ENCODE assay signal across 25 cellular contexts in the genomic region with DNA sequence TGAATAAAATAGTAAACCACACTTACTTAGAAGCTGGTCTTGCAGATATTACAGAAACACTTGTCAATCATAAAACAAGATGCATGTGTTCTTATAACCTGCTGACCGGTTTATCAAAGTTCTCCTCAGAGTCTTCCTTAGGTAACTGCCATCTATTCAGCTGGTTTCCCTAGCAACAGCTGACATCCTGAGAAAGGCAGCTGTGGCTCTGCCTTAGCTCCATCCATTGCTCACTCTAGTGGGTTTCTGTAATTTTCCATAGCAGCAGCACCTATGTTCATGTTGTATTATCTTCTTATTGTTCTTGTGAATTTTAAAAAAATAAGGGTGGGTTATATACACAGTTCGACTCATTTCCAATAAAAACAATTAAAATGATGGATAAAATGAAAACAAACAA.
"Had no signal": no experiment of that assay in that cellular context is flagged by ENCODE, and none has a peak within 500 bp of the region (broad histone marks: within the 10 kb centered on the region; RNA-seq: fewer than 3 reads in every experiment).

No MANE protein-coding gene starts in this region.

- H3K79me2 ChIP-seq: hepatocyte, parathyroid adenoma had no signal

- H3K4me1 ChIP-seq: esophagus muscularis mucosa, lower lobe of right lung, parathyroid adenoma, stomach, suprapubic skin, transverse colon had no signal

- H3K36me3 ChIP-seq: esophagus muscularis mucosa, lower lobe of right lung, stomach, suprapubic skin, transverse colon had no signal

- ATAC-seq: left lobe of liver; lower lobe of right lung; mucosa of descending colon; right cardiac atrium; stimulated activated memory B cell treated with anti-CD40 and anti-IgM and Interleukin-4, amounts not matched to agents 10 μg/mL and 1 μg/mL and 100 μg/mL, for 72 hours had no signal

- DNase-seq: activated CD4-positive, alpha-beta memory T cell treated with anti-CD3 and anti-CD28 coated beads for 36 hours; activated CD4-positive, alpha-beta T cell treated with anti-CD3 and anti-CD28 coated beads for 48 hours; activated naive CD4-positive, alpha-beta T cell treated with Interleukin-2 at 50 U/mL for 16 hours; activated naive CD8-positive, alpha-beta T cell treated with anti-CD3 and anti-CD28 coated beads, Interleukin-2, amount 10 ng/mL, durations not matched to agents 7 days and 5 days; activated T-cell treated with anti-CD3 and anti-CD28 coated beads, Interleukin-2, amount 50 U/mL, for 48 hours; amygdala; cerebellar nuclear complex; glutamatergic neuron; immature natural killer cell; lower lobe of right lung; mesendoderm; mucosa of descending colon; nephron progenitor cell; nucleus accumbens; right cardiac atrium; stimulated activated CD4-positive, alpha-beta T cell treated with anti-CD3 and anti-CD28 coated beads, Interleukin-2, amount 100 ng/mL, for 24 hours; stomach; transverse colon had no signal

- H3K4me2 ChIP-seq: hepatocyte had no signal

- H3K4me3 ChIP-seq: coronary artery, esophagus muscularis mucosa, hepatocyte, lower lobe of right lung, mucosa of descending colon, stomach, suprapubic skin, transverse colon had no signal

- H3K27ac ChIP-seq: coronary artery, esophagus muscularis mucosa, hepatocyte, lower lobe of right lung, parathyroid adenoma, stomach, suprapubic skin, transverse colon had no signal

- H2AFZ ChIP-seq: hepatocyte, parathyroid adenoma had no signal

- H3K9me3 ChIP-seq: esophagus muscularis mucosa, lower lobe of right lung, mucosa of descending colon, stomach, suprapubic skin, transverse colon had no signal

- H3K9ac ChIP-seq: parathyroid adenoma had no signal

- H3K27me3 ChIP-seq: esophagus muscularis mucosa, hepatocyte, stomach, suprapubic skin, transverse colon had no signal
